ENCODE assay signal across 15 cellular contexts in genomic region chr20:41027366-41027765, GRCh38. TPM values are rescaled to one million over a fixed set of nuclear protein-coding genes. Genes with fewer than 3 reads are reported as not detected.
DNase-seq lines count a peak whose midpoint lies in the region; ATAC-seq, FAIRE-seq and TF ChIP-seq lines count a peak whose summit lies in the region.
"Had no signal": no experiment of that assay in that cellular context is flagged by ENCODE, and none has a peak within 500 bp of the region (broad histone marks: within the 10 kb centered on the region; RNA-seq: fewer than 3 reads in every experiment).

No MANE protein-coding gene starts in this region.

- H3K9ac ChIP-seq in SK-N-SH (no peak overlapping the region), Loucy (ENCODE audit: low read depth, low read length, poor library complexity, severe bottlenecking) (peak overlapping the region; percentile 64), K562 (ENCODE audit: insufficient read depth in 1 of 2, low read depth in 2 of 2, low read length in 2 of 2) (peak overlapping the region; percentile 59 to 92)

- H3K27me3 ChIP-seq in SK-N-SH (ENCODE audit: insufficient read depth) (no peaks in the 10 kb centered on the region), Loucy (ENCODE audit: insufficient read depth, low read length, poor library complexity, severe bottlenecking) (peaks cover 9% of the 10 kb centered on the region), K562 (ENCODE audit: control insufficient read depth in 2 of 2, insufficient read depth in 2 of 2, low read length in 2 of 2) (no peaks in the 10 kb centered on the region), neutrophil (no peaks in the 10 kb centered on the region), body of pancreas (no peaks in the 10 kb centered on the region)
- H3K27me3 ChIP-seq: SJCRH30, upper lobe of left lung had no signal

- no peaks in the 10 kb centered on the region for H3K9me3 ChIP-seq in SK-N-SH
- H3K9me3 ChIP-seq in Loucy (ENCODE audit: insufficient read depth, low read depth, low read length), result no peaks in the 10 kb centered on the region
- H3K9me3 ChIP-seq in K562 (replicated peaks; ENCODE audit: control insufficient read depth, insufficient read depth, low read depth, low read length), result no peaks in the 10 kb centered on the region
- H3K9me3 ChIP-seq in neutrophil, result no peaks in the 10 kb centered on the region
- H3K9me3 ChIP-seq in body of pancreas, result no peaks in the 10 kb centered on the region
- H3K9me3 ChIP-seq: psoas muscle, SJCRH30, upper lobe of left lung had no signal

- CTCF ChIA-PET in SK-N-SH (lab: Yijun Ruan, JAX) (no interaction called here), K562 (lab: Yijun Ruan, JAX; ENCODE audit: low intra/inter-chr PET ratio) (no interaction called here)

- 0 out of 4 replicates have a peak overlapping the region, but pooled peaks of 1 of the 2 experiments have one; percentile 36 for H3K27ac ChIP-seq in SK-N-SH (ENCODE audit: low read depth in 2 of 2, low read length in 1 of 2)
- H3K27ac ChIP-seq in K562 (ENCODE audit: extremely low read depth, low read depth, low read length), result peak overlapping the region; percentile 66; the same call in 2 of the 3 replicates
- H3K27ac ChIP-seq in neutrophil, result peak overlapping the region; percentile 94
- no peak overlapping the region for H3K27ac ChIP-seq in body of pancreas

- H2AFZ ChIP-seq in SK-N-SH (ENCODE audit: low read depth) (no peak overlapping the region), Loucy (ENCODE audit: low read length) (no peak overlapping the region), K562 (ENCODE audit: low read depth, low read length) (peak overlapping the region; percentile 63)

- peak overlapping the region; percentile 71 for H3K4me2 ChIP-seq in SK-N-SH
- peak overlapping the region; percentile 79 for H3K4me2 ChIP-seq in Loucy (ENCODE audit: low read depth, low read length, poor library complexity, severe bottlenecking)
- peak overlapping the region; percentile 77 for H3K4me2 ChIP-seq in K562 (ENCODE audit: insufficient read depth, low read length)

- TF ChIP-seq POLR2A in K562 (conservative IDR thresholded peaks at IDR 0.05) (no peak), body of pancreas (IDR thresholded peaks at IDR 0.05) (no peak)

- no peaks in the 10 kb centered on the region for H3K9me1 ChIP-seq in K562 (ENCODE audit: control insufficient read depth, insufficient read depth, low read length)

- DNase-seq in SK-N-SH (no peak), K562 (ENCODE audit: extremely low read depth in 1 of 4, low spot score in 3 of 4) (no peak), body of pancreas (no peak)
- DNase-seq in stimulated activated CD4-positive, alpha-beta T cell treated with anti-CD3 and anti-CD28 coated beads, Interleukin-4, amount 100 ng/mL, for 24 hours, result no peak
- DNase-seq: 8988T, EL, KG1, NCI-H2227 treated with DMSO at 0.1 percent for 48 hours, psoas muscle, SJCRH30, upper lobe of left lung had no signal

- H3K36me3 ChIP-seq in SK-N-SH (replicated peaks in 1 of 2; ENCODE audit: control insufficient read depth in 1 of 2, insufficient read depth in 2 of 2, low read length in 1 of 2) (no peaks in the 10 kb centered on the region), Loucy (ENCODE audit: insufficient read depth, low read length) (no peaks in the 10 kb centered on the region), K562 (ENCODE audit: control insufficient read depth, insufficient read depth, low read length) (peaks cover 19% of the 10 kb centered on the region), neutrophil (no peaks in the 10 kb centered on the region), body of pancreas (replicated peaks in 1 of 2; ENCODE audit: insufficient read depth in 1 of 2, low read depth in 2 of 2) (no peaks in the 10 kb centered on the region)
- H3K36me3 ChIP-seq: upper lobe of left lung had no signal

- TF ChIP-seq EP300 in SK-N-SH (IDR thresholded peaks at IDR 0.05; ENCODE audit: borderline replicate concordance in 1 of 2, low read depth in 1 of 2, low read length in 1 of 2) (no peak), K562 (IDR thresholded peaks at IDR 0.05; ENCODE audit: low read length) (no peak)

- POLR2A ChIA-PET in SK-N-SH (lab: Yijun Ruan, JAX), result interaction anchor here (3.6 kb wide), 1 partner anchor 59 kb away, joined by 12 read pairs; no protein-coding TSS in a partner anchor
- POLR2A ChIA-PET in K562 (lab: Yijun Ruan, JAX), result interaction anchor here (0.8 to 1.5 kb wide), 8 partner anchors 8 to 45 kb away, joined by 3 to 11 read pairs (median 3); no protein-coding TSS in a partner anchor

- H3K4me3 ChIP-seq in SK-N-SH (ENCODE audit: low read depth in 2 of 2, low read length in 1 of 2) (no peak overlapping the region), Loucy (ENCODE audit: low read length, poor library complexity, severe bottlenecking) (no peak overlapping the region), K562 (peak overlapping the region; percentile 90; the same call in 1 of the 2 replicates), neutrophil (ENCODE audit: low read depth in 1 of 2, low read length in 1 of 2) (no peak overlapping the region), body of pancreas (no peak overlapping the region)

- TF ChIP-seq CTCF in SK-N-SH (IDR thresholded peaks at IDR 0.05), result no peak
- TF ChIP-seq CTCF in Loucy (conservative IDR thresholded peaks at IDR 0.05; ENCODE audit: low read length), result no peak
- TF ChIP-seq CTCF in K562 (IDR thresholded peaks at IDR 0.05 in 2 of 3, conservative IDR thresholded peaks at IDR 0.05 in 1 of 3; ENCODE audit: insufficient read depth in 2 of 3, low read depth in 1 of 3, low read length in 3 of 3), result no peak
- no peak for TF ChIP-seq CTCF in neutrophil (IDR thresholded peaks at IDR 0.05)
- TF ChIP-seq CTCF in body of pancreas (IDR thresholded peaks at IDR 0.05), result no peak

- FAIRE-seq in K562 (lab: Jason Lieb, UNC), result no peak

- no TSS peak for BruUV-seq in K562 (replicated peaks; lab: Mats Ljungman, UMichigan)

- peaks cover 37% of the 10 kb centered on the region for H3K79me2 ChIP-seq in SK-N-SH (ENCODE audit: insufficient read depth)
- peaks cover 37% of the 10 kb centered on the region for H3K79me2 ChIP-seq in Loucy (ENCODE audit: insufficient read depth, low read length)
- H3K79me2 ChIP-seq in K562 (ENCODE audit: control insufficient read depth, insufficient read depth, low read length), result peaks cover 44% of the 10 kb centered on the region

- no peak for TF ChIP-seq RAD21 in SK-N-SH (IDR thresholded peaks at IDR 0.05; ENCODE audit: low read length)
- no peak for TF ChIP-seq RAD21 in K562 (CRISPR knock-in tag; conservative IDR thresholded peaks at IDR 0.05 in 1 of 2, IDR thresholded peaks at IDR 0.05 in 1 of 2)

- H4K20me1 ChIP-seq in SK-N-SH (ENCODE audit: insufficient read depth) (peaks cover 20% of the 10 kb centered on the region), Loucy (ENCODE audit: insufficient read depth, low read length, poor library complexity, severe bottlenecking) (peaks cover 30% of the 10 kb centered on the region), K562 (replicated peaks; ENCODE audit: control insufficient read depth, insufficient read depth, low read length) (peaks cover 19% of the 10 kb centered on the region)

- H3K4me1 ChIP-seq in SK-N-SH (ENCODE audit: control insufficient read depth in 1 of 2, insufficient read depth in 2 of 2, low read depth in 1 of 2, low read length in 1 of 2) (peaks cover 8 to 27% of the 10 kb centered on the region in 2 experiments; a peak in 3 of 4 replicates), Loucy (ENCODE audit: insufficient read depth, low read length, poor library complexity, severe bottlenecking) (peaks cover 34% of the 10 kb centered on the region), K562 (replicated peaks in 1 of 2; ENCODE audit: control insufficient read depth in 2 of 2, insufficient read depth in 2 of 2, low read length in 2 of 2) (peaks cover 23 to 28% of the 10 kb centered on the region in 2 experiments; a peak in 4 of 5 replicates), neutrophil (ENCODE audit: control insufficient read depth in 1 of 2, insufficient read depth in 1 of 2, low read depth in 1 of 2, low read length in 1 of 2) (peaks cover 33 to 36% of the 10 kb centered on the region in 2 experiments), body of pancreas (peaks cover 33% of the 10 kb centered on the region)

- ATAC-seq in SK-N-SH treated with all-trans-retinoic acid at 6 μM for 48 hours (no peak), K562 (no peak), body of pancreas (no peak), GM21381 (IDR thresholded peaks at IDR 0.05; ENCODE audit: unreplicated experiment) (no peak)
- ATAC-seq: psoas muscle had no signal

- no peaks in the 10 kb centered on the region for H3F3A ChIP-seq in SK-N-SH (replicated peaks; ENCODE audit: insufficient read depth)
- no peaks in the 10 kb centered on the region for H3F3A ChIP-seq in Loucy (ENCODE audit: low read depth)

- in situ Hi-C loops in K562 (cut with MboI), result no loop called here

- intact Hi-C loops in K562 (cut with micrococcal nuclease) (no loop called here), body of pancreas (cut with DNase I) (no loop called here)

- WGBS in SK-N-SH (ENCODE audit: low lambda C conversion rate), result 93% methylated on average over 8 of the region's 8 CpGs
- WGBS in K562 (ENCODE audit: insufficient coverage, low coverage, missing lambda C conversion rate), result 50% methylated on average over 5 of the region's 8 CpGs
- WGBS in body of pancreas, 2 donors, result 83 to 91% methylated on average over 8 of the region's 8 CpGs

- H3K9me2 ChIP-seq in SK-N-SH (no peaks in the 10 kb centered on the region), Loucy (replicated peaks; ENCODE audit: low read depth, low read length) (no peaks in the 10 kb centered on the region)

RNA-seq across cellular contexts. Expression of gene TOP1, which starts 1.3 kb away (rescaled TPM):
- polyA plus RNA-seq in SK-N-SH (2012; rRNA removed), result 8.9 and 11.9 TPM in 2 replicates
- 16.8 and 20.3 TPM in 2 replicates for polyA plus RNA-seq in SK-N-SH (2012; cell fraction: cytosol; rRNA removed)
- polyA plus RNA-seq in SK-N-SH (2012; cell fraction: nucleus; rRNA removed), result 9.4 and 16.9 TPM in 2 replicates
- 9.4 and 30.0 TPM in 2 replicates for total RNA-seq in K562 (2011; cell fraction: chromatin; rRNA removed; ENCODE audit: low replicate concordance)
- total RNA-seq in K562 (2011; cell fraction: nucleolus; rRNA removed), result 7.2 and 9.3 TPM in 2 replicates
- 10.3 and 14.0 TPM in 2 replicates for total RNA-seq in K562 (2011; cell fraction: nucleoplasm; rRNA removed)
- 26.0 and 26.7 TPM in 2 replicates for total RNA-seq in K562 (2014; rRNA removed)
- total RNA-seq in K562 (2014; rRNA removed; fragmentation: Illumina TruSeq; extraction: Trizol), result 44.6 and 46.7 TPM in 2 replicates
- total RNA-seq in K562 (2015; rRNA removed; fragmentation: Illumina TruSeq; extraction: Trizol), result 38.6 and 39.6 TPM in 2 replicates
- 86.0 and 95.6 TPM in 2 replicates for total RNA-seq in K562 (2021)
- 17.3 and 26.4 TPM in 2 replicates for polyA plus RNA-seq in K562 (2011; rRNA removed)
- 6.0 and 13.1 TPM in 2 replicates for polyA plus RNA-seq in K562 (2011; cell fraction: cytosol; rRNA removed)
- 16.4 and 19.7 TPM in 2 replicates for polyA plus RNA-seq in K562 (2011; cell fraction: nucleus; rRNA removed)
- 68.8 and 90.2 TPM in 2 replicates for polyA plus RNA-seq in K562 (2012)
- polyA plus RNA-seq in K562 (2014; fragmentation: Illumina TruSeq; extraction: Trizol), result 101 and 127 TPM in 2 replicates
- polyA plus RNA-seq in K562 (2014; fragmentation: Nextera tagmentation; extraction: Ambion mirVana), result 10 to 100 TPM; 29.2 to 38.2 TPM
- polyA plus RNA-seq in K562 (2014; rRNA removed), result 40.9 and 50.4 TPM in 2 replicates
- 30.9 and 35.0 TPM in 2 replicates for polyA minus RNA-seq in K562 (2011; rRNA and poly(A)+ RNA removed)
- 43.7 and 44.8 TPM in 2 replicates for polyA minus RNA-seq in K562 (2011; cell fraction: cytosol; rRNA and poly(A)+ RNA removed)
- 9.3 and 13.1 TPM in 2 replicates for polyA minus RNA-seq in K562 (2011; cell fraction: nucleus; rRNA and poly(A)+ RNA removed)
- total RNA-seq in body of pancreas, result 10 to 100 TPM; 12.2 to 18.5 TPM

Comparison
In these comparisons a context has a peak if more than half of its experiments do, and no peak if none do; other contexts are left out.
1. H3K27ac ChIP-seq: peak in K562 (single experiment) and neutrophil (single experiment); none in body of pancreas (0 of 4).
2. Peak in every context shown above with its lines, with median percentiles within 50 percentile points of each other: H3K4me2 ChIP-seq.